9 cellular contexts compared by ENCODE assay signal in genomic region chr4:56531149-56531770, GRCh38. TPM values are rescaled to one million over a fixed set of nuclear protein-coding genes. Genes with fewer than 3 reads are reported as not detected.
A peak's percentile ranks its signal among the peaks of the same experiment; 100 is the strongest.
DNase-seq lines count a peak whose midpoint lies in the region; ATAC-seq and TF ChIP-seq lines count a peak whose summit lies in the region.
"Had no signal": no experiment of that assay in that cellular context is flagged by ENCODE, and none has a peak within 500 bp of the region (broad histone marks: within the 10 kb centered on the region; RNA-seq: fewer than 3 reads in every experiment).

No MANE protein-coding gene starts in this region.

- H3K27me3 ChIP-seq in BE2C, result no peaks in the 10 kb centered on the region
- peaks cover 35% of the 10 kb centered on the region for H3K27me3 ChIP-seq in osteoblast (ENCODE audit: insufficient read depth, low read length)
- no peaks in the 10 kb centered on the region for H3K27me3 ChIP-seq in WERI-Rb-1 (ENCODE audit: insufficient read depth, low read depth, severe bottlenecking)

- no peaks in the 10 kb centered on the region for H3K9me3 Mint-ChIP-seq in activated CD8-positive, alpha-beta T cell treated with anti-CD3 and anti-CD28 coated beads for 36 hours

- H3K27ac ChIP-seq in osteoblast (ENCODE audit: low read depth, low read length) (no peak overlapping the region), WERI-Rb-1 (no peak overlapping the region)

- H4K20me1 ChIP-seq in osteoblast (ENCODE audit: insufficient read depth, low read length), result no peaks in the 10 kb centered on the region

- TF ChIP-seq CTCF in BE2C (IDR thresholded peaks at IDR 0.05; ENCODE audit: low read depth, low read length) (no peak), LNCaP clone FGC (IDR thresholded peaks at IDR 0.05; ENCODE audit: control insufficient read depth, extremely low read depth, insufficient read depth) (no peak), osteoblast (IDR thresholded peaks at IDR 0.05; ENCODE audit: extremely low read depth, low read depth, low read length) (no peak), WERI-Rb-1 (IDR thresholded peaks at IDR 0.05; ENCODE audit: low read depth, low read length) (no peak)
- no peak for TF ChIP-seq CTCF in activated CD8-positive, alpha-beta T cell treated with anti-CD3 and anti-CD28 coated beads for 36 hours (IDR thresholded peaks at IDR 0.05)

- H3K27me3 Mint-ChIP-seq in activated CD8-positive, alpha-beta T cell treated with anti-CD3 and anti-CD28 coated beads for 36 hours, result peaks cover 10% of the 10 kb centered on the region

- H3K36me3 ChIP-seq in BE2C, result no peaks in the 10 kb centered on the region
- H3K36me3 ChIP-seq in osteoblast (ENCODE audit: insufficient read depth, low read length), result no peaks in the 10 kb centered on the region
- no peaks in the 10 kb centered on the region for H3K36me3 ChIP-seq in WERI-Rb-1

- TF ChIP-seq POLR2A in erythroblast (IDR thresholded peaks at IDR 0.05; ENCODE audit: low read length), result no peak

- DNase-seq in BE2C (no peak), LNCaP clone FGC (ENCODE audit: low read depth) (no peak), erythroblast (lab: John Stamatoyannopoulos, UW) (peak; percentile 58 to 63), osteoblast (ENCODE audit: insufficient read length, low spot score, missing footprints) (no peak), WERI-Rb-1 (no peak), retina (no peak)
- no peak for DNase-seq in activated CD8-positive, alpha-beta T cell treated with anti-CD3 and anti-CD28 coated beads for 36 hours
- DNase-seq in stimulated activated CD8-positive, alpha-beta memory T cell treated with anti-CD3 and anti-CD28 coated beads, Interleukin-4, amount 100 ng/mL, for 48 hours, result no peak

- H3K36me3 Mint-ChIP-seq in activated CD8-positive, alpha-beta T cell treated with anti-CD3 and anti-CD28 coated beads for 36 hours (ENCODE audit: low read depth), result no peaks in the 10 kb centered on the region

- CTCF ChIA-PET in activated CD8-positive, alpha-beta T cell treated with anti-CD3 and anti-CD28 coated beads for 36 hours (lab: Charles Lee), result interaction anchor here (1.1 to 2.5 kb wide), 4 partner anchors 9 to 305 kb away, joined by 4 to 11 read pairs (median 5); no protein-coding TSS in a partner anchor

- H3K9me3 ChIP-seq in BE2C, result no peaks in the 10 kb centered on the region
- no peaks in the 10 kb centered on the region for H3K9me3 ChIP-seq in osteoblast (ENCODE audit: low read depth, low read length)
- H3K9me3 ChIP-seq in WERI-Rb-1 (ENCODE audit: severe bottlenecking), result no peaks in the 10 kb centered on the region

- intact Hi-C loops in activated CD8-positive, alpha-beta T cell treated with anti-CD3 and anti-CD28 coated beads for 36 hours (cut with micrococcal nuclease), result no loop called here

- POLR2A ChIA-PET in activated CD8-positive, alpha-beta T cell treated with anti-CD3 and anti-CD28 coated beads for 36 hours (lab: Charles Lee), result interaction anchor here (0.6 to 1.8 kb wide), 5 partner anchors 10 to 650 kb away, joined by 3 to 9 read pairs (median 3); partner anchors contain the start of genes PAICS and PPAT

- H3K4me3 Mint-ChIP-seq in activated CD8-positive, alpha-beta T cell treated with anti-CD3 and anti-CD28 coated beads for 36 hours, result no peak overlapping the region

- no peak overlapping the region for H3K27ac Mint-ChIP-seq in activated CD8-positive, alpha-beta T cell treated with anti-CD3 and anti-CD28 coated beads for 36 hours

- H3K4me3 ChIP-seq in BE2C (ENCODE audit: low read depth, low read length) (peak overlapping the region; percentile 82), LNCaP clone FGC (ENCODE audit: low read depth, low read length) (peak overlapping the region; percentile 50), osteoblast (ENCODE audit: insufficient read depth, low read length) (peak overlapping the region; percentile 66), WERI-Rb-1 (ENCODE audit: low read depth, low read length) (no peak overlapping the region)

- peak overlapping the region; percentile 84 for H3K4me2 ChIP-seq in osteoblast (ENCODE audit: insufficient read depth, low read length)

- no peaks in the 10 kb centered on the region for H3K4me1 ChIP-seq in BE2C
- peaks cover 6% of the 10 kb centered on the region for H3K4me1 ChIP-seq in osteoblast (ENCODE audit: insufficient read depth, low read length)

- H3K4me1 Mint-ChIP-seq in activated CD8-positive, alpha-beta T cell treated with anti-CD3 and anti-CD28 coated beads for 36 hours (ENCODE audit: low read depth), result no peaks in the 10 kb centered on the region

- ATAC-seq in activated CD8-positive, alpha-beta T cell treated with anti-CD3 and anti-CD28 coated beads for 36 hours, result no peak

- H3K79me2 ChIP-seq in osteoblast (ENCODE audit: insufficient read depth, low read length), result no peaks in the 10 kb centered on the region

- H2AFZ ChIP-seq in osteoblast (ENCODE audit: low read length), result peak overlapping the region; percentile 91

RNA-seq across cellular contexts. Expression of gene ARL9, which starts 25.7 kb away (rescaled TPM):
- polyA plus RNA-seq in BE2C (2012; ENCODE audit: insufficient read depth, insufficient read length, low read depth), result 0.46 TPM
- 0.59 and 1.1 TPM in 2 replicates for total RNA-seq in osteoblast
- under 1 TPM; 0.16 to 0.25 TPM for total RNA-seq in activated CD8-positive, alpha-beta T cell treated with anti-CD3 and anti-CD28 coated beads for 36 hours
- total RNA-seq: subcutaneous adipose tissue had no signal

Comparison
In these comparisons a context has a peak if more than half of its experiments do, and no peak if none do; other contexts are left out.
1. DNase-seq: peak in erythroblast (2 of 2); none in BE2C (single experiment), LNCaP clone FGC (single experiment), osteoblast (single experiment), activated CD8-positive, alpha-beta T cell treated with anti-CD3 and anti-CD28 coated beads for 36 hours (single experiment), WERI-Rb-1 (single experiment), retina (single experiment) and stimulated activated CD8-positive, alpha-beta memory T cell treated with anti-CD3 and anti-CD28 coated beads, Interleukin-4, amount 100 ng/mL, for 48 hours (single experiment).